21 cellular contexts compared by ENCODE assay signal in the genomic region with DNA sequence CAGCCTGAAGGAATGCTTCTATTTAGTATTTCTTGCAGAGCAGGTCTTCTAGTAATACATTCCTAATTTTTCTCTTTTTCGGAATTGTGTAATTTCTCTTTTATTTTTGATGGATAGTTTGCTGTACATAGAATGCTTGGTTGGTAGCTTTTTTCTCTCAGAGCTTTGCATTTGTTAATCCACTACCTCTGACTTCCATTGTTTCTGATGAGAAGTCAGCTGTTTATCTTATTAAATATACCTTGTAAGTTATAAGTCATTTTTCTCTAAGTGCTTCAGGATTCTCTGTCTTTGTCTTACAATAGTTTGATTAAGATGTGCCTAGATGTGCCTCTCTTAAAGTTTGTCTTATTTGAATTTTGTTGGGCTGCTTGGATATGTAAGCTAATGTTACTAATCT.
"Had no signal": no experiment of that assay in that cellular context is flagged by ENCODE, and none has a peak within 500 bp of the region (broad histone marks: within the 10 kb centered on the region; RNA-seq: fewer than 3 reads in every experiment).

No MANE protein-coding gene starts in this region.

- FAIRE-seq: endometrium, islet of Langerhans, small intestine had no signal

- H3K4me1 Mint-ChIP-seq: activated CD4-positive, alpha-beta memory T cell treated with anti-CD3 and anti-CD28 coated beads, Interleukin-2, amount 10 ng/mL, durations not matched to agents 7 days and 5 days; activated CD4-positive, alpha-beta T cell treated with anti-CD3 and anti-CD28 coated beads, Interleukin-2, amount 10 ng/mL, durations not matched to agents 24 days and 14 days; activated naive CD8-positive, alpha-beta T cell treated with anti-CD3 and anti-CD28 coated beads, Interleukin-2, amount 50 U/mL, for 24 hours; memory B cell; naive B cell; stimulated activated effector memory CD8-positive, alpha-beta T cell treated with anti-CD3 and anti-CD28 coated beads, Interleukin-12 subunit alpha, Interleukin-12 subunit beta, amount 100 ng/mL, for 72 hours; stimulated activated naive CD8-positive, alpha-beta T cell treated with anti-CD3 and anti-CD28 coated beads, Interleukin-15, amount 100 ng/mL, for 72 hours had no signal

- H3K27ac Mint-ChIP-seq: activated CD4-positive, alpha-beta memory T cell treated with anti-CD3 and anti-CD28 coated beads, Interleukin-2, amount 10 ng/mL, durations not matched to agents 7 days and 5 days; activated CD4-positive, alpha-beta T cell treated with anti-CD3 and anti-CD28 coated beads, Interleukin-2, amount 10 ng/mL, durations not matched to agents 24 days and 14 days; activated naive CD8-positive, alpha-beta T cell treated with anti-CD3 and anti-CD28 coated beads, Interleukin-2, amount 50 U/mL, for 24 hours; memory B cell; naive B cell; stimulated activated effector memory CD8-positive, alpha-beta T cell treated with anti-CD3 and anti-CD28 coated beads, Interleukin-12 subunit alpha, Interleukin-12 subunit beta, amount 100 ng/mL, for 72 hours; stimulated activated naive CD8-positive, alpha-beta T cell treated with anti-CD3 and anti-CD28 coated beads, Interleukin-15, amount 100 ng/mL, for 72 hours had no signal

- H3K27ac ChIP-seq: body of pancreas, heart left ventricle, tibial artery had no signal

- ATAC-seq: activated CD4-positive, CD25-positive, alpha-beta regulatory T cell treated with anti-CD3 and anti-CD28 coated beads, Interleukin-2, amount 50 U/mL, for 24 hours; activated naive CD8-positive, alpha-beta T cell treated with anti-CD3 and anti-CD28 coated beads, Interleukin-2, amount 50 U/mL, for 24 hours; body of pancreas; heart left ventricle; sciatic nerve; stimulated activated effector memory CD8-positive, alpha-beta T cell treated with anti-CD3 and anti-CD28 coated beads, Interleukin-12 subunit alpha, Interleukin-12 subunit beta, amount 100 ng/mL, for 72 hours; stimulated activated naive CD8-positive, alpha-beta T cell treated with anti-CD3 and anti-CD28 coated beads, Interleukin-15, amount 100 ng/mL, for 72 hours had no signal

- H3K4me3 ChIP-seq: body of pancreas, heart left ventricle, tibial artery had no signal

- H3K27me3 Mint-ChIP-seq: activated CD4-positive, alpha-beta memory T cell treated with anti-CD3 and anti-CD28 coated beads, Interleukin-2, amount 10 ng/mL, durations not matched to agents 7 days and 5 days; activated CD4-positive, alpha-beta T cell treated with anti-CD3 and anti-CD28 coated beads, Interleukin-2, amount 10 ng/mL, durations not matched to agents 24 days and 14 days; activated naive CD8-positive, alpha-beta T cell treated with anti-CD3 and anti-CD28 coated beads, Interleukin-2, amount 50 U/mL, for 24 hours; memory B cell; naive B cell; stimulated activated naive CD8-positive, alpha-beta T cell treated with anti-CD3 and anti-CD28 coated beads, Interleukin-15, amount 100 ng/mL, for 72 hours had no signal

- H3K4me1 ChIP-seq: body of pancreas, heart left ventricle, tibial artery had no signal

- H3K36me3 ChIP-seq: heart left ventricle, tibial artery had no signal

- H3K36me3 Mint-ChIP-seq: memory B cell; naive B cell; stimulated activated effector memory CD8-positive, alpha-beta T cell treated with anti-CD3 and anti-CD28 coated beads, Interleukin-12 subunit alpha, Interleukin-12 subunit beta, amount 100 ng/mL, for 72 hours had no signal

- H3K27me3 ChIP-seq: body of pancreas, heart left ventricle, tibial artery had no signal

- H3K4me3 Mint-ChIP-seq: activated CD4-positive, alpha-beta memory T cell treated with anti-CD3 and anti-CD28 coated beads, Interleukin-2, amount 10 ng/mL, durations not matched to agents 7 days and 5 days; activated CD4-positive, alpha-beta T cell treated with anti-CD3 and anti-CD28 coated beads, Interleukin-2, amount 10 ng/mL, durations not matched to agents 24 days and 14 days; activated naive CD8-positive, alpha-beta T cell treated with anti-CD3 and anti-CD28 coated beads, Interleukin-2, amount 50 U/mL, for 24 hours; memory B cell; naive B cell; stimulated activated effector memory CD8-positive, alpha-beta T cell treated with anti-CD3 and anti-CD28 coated beads, Interleukin-12 subunit alpha, Interleukin-12 subunit beta, amount 100 ng/mL, for 72 hours; stimulated activated naive CD8-positive, alpha-beta T cell treated with anti-CD3 and anti-CD28 coated beads, Interleukin-15, amount 100 ng/mL, for 72 hours had no signal

- DNase-seq: activated CD4-positive, alpha-beta memory T cell treated with anti-CD3 and anti-CD28 coated beads, Interleukin-2, amount 10 ng/mL, durations not matched to agents 7 days and 5 days; activated CD4-positive, alpha-beta T cell treated with anti-CD3 and anti-CD28 coated beads, Interleukin-2, amount 10 ng/mL, durations not matched to agents 24 days and 14 days; activated effector memory CD4-positive, alpha-beta T cell treated with anti-CD3 and anti-CD28 coated beads, Interleukin-2, amount 50 U/mL, for 16 hours; activated naive CD4-positive, alpha-beta T cell treated with anti-CD3 and anti-CD28 coated beads, Interleukin-2, amount 50 U/mL, for 16 hours; activated naive CD8-positive, alpha-beta T cell treated with anti-CD3 and anti-CD28 coated beads, Interleukin-2, amount 50 U/mL, for 24 hours; anterior cingulate cortex; body of pancreas; heart left ventricle; naive B cell; nucleus accumbens; posterior cingulate gyrus; small intestine; stimulated activated CD4-positive, alpha-beta T cell treated with anti-CD3 and anti-CD28 coated beads, Interleukin-2, amount 100 ng/mL, for 24 hours; stimulated activated naive CD8-positive, alpha-beta T cell treated with anti-CD3 and anti-CD28 coated beads, Interleukin-15, amount 100 ng/mL, for 72 hours; tibial artery had no signal
